Comparison of ENCODE assay signal across 11 cellular contexts in the genomic region with DNA sequence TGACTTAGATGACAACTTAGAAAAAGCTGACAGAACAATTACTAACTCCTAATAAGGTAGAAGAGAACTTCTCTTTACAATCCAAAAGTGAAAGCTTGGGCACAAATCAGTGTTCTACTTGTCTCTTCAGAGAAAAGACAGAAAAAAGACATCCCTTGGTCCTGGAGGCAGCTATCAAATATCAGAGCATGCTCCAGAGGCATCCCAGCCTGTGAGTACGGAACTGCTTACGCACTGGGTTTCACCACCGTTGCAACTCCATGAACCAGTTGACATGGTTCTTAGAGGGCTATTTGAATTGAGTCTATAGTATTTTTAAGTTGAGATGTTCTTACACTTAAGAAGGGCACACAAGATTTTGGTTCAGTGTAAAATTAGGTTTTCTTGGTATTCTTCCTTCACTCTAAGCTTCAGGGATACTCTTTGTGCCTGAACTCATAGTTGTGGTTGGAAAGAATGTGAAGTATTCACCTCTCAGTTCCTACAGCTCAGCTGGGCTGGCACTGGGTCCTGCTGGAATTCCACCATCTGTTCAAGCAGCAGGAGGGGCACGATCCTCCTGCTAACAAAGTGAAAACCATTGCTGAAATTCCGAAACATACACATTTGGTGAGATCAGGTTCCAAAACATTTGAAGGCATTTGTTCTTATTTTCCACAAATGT. TPM values are rescaled to one million over a fixed set of nuclear protein-coding genes. Genes with fewer than 3 reads are reported as not detected.
DNase-seq lines count a peak whose midpoint lies in the region; ATAC-seq and TF ChIP-seq lines count a peak whose summit lies in the region.
"Had no signal": no experiment of that assay in that cellular context is flagged by ENCODE, and none has a peak within 500 bp of the region (broad histone marks: within the 10 kb centered on the region; RNA-seq: fewer than 3 reads in every experiment).

No MANE protein-coding gene starts in this region.

- no peak overlapping the region for H3K4me3 Mint-ChIP-seq in activated naive CD8-positive, alpha-beta T cell treated with anti-CD3 and anti-CD28 coated beads, Interleukin-2, amount 10 ng/mL, durations not matched to agents 7 days and 5 days
- no peak overlapping the region for H3K4me3 Mint-ChIP-seq in activated naive CD8-positive, alpha-beta T cell treated with anti-CD3 and anti-CD28 coated beads for 36 hours
- no peak overlapping the region for H3K4me3 Mint-ChIP-seq in type B pancreatic cell
- no peak overlapping the region for H3K4me3 Mint-ChIP-seq in CD14-positive monocyte
- H3K4me3 Mint-ChIP-seq: activated CD4-positive, alpha-beta T cell treated with anti-CD3 and anti-CD28 coated beads, Interleukin-2, amount 10 ng/mL, durations not matched to agents 24 days and 14 days had no signal

- peak overlapping the region; percentile 25 for H3K27ac ChIP-seq in cingulate gyrus (ENCODE audit: low read depth, low read length)
- H3K27ac ChIP-seq in vagina = peak overlapping the region; percentile 60
- H3K27ac ChIP-seq: A549 had no signal

- peaks cover 0 to 32% of the 10 kb centered on the region in 2 donors for H3K36me3 ChIP-seq in vagina

- TF ChIP-seq CTCF in vagina (IDR thresholded peaks at IDR 0.05) = no peak
- no peak for TF ChIP-seq CTCF in type B pancreatic cell (conservative IDR thresholded peaks at IDR 0.05)
- TF ChIP-seq CTCF in CD14-positive monocyte (IDR thresholded peaks at IDR 0.05) = no peak

- intact Hi-C loops in vagina (cut with DNase I) (no loop called here), CD14-positive monocyte (cut with micrococcal nuclease) (no loop called here)

- H3K27me3 ChIP-seq in vagina = no peaks in the 10 kb centered on the region

- H3K4me3 ChIP-seq in vagina = no peak overlapping the region
- H3K4me3 ChIP-seq: A549 had no signal

- TF ChIP-seq POLR2A in vagina (IDR thresholded peaks at IDR 0.05) = no peak

- ATAC-seq in activated naive CD8-positive, alpha-beta T cell treated with anti-CD3 and anti-CD28 coated beads, Interleukin-2, amount 10 ng/mL, durations not matched to agents 7 days and 5 days (ENCODE audit: low read depth) = no peak
- ATAC-seq in GM18519 (IDR thresholded peaks at IDR 0.05; ENCODE audit: low FRiP score, unreplicated experiment) = no peak

- POLR2A ChIA-PET in activated naive CD8-positive, alpha-beta T cell treated with anti-CD3 and anti-CD28 coated beads, Interleukin-2, amount 10 ng/mL, durations not matched to agents 7 days and 5 days (lab: Charles Lee) = no interaction called here

- peaks cover 3% of the 10 kb centered on the region for H3K36me3 Mint-ChIP-seq in activated naive CD8-positive, alpha-beta T cell treated with anti-CD3 and anti-CD28 coated beads, Interleukin-2, amount 10 ng/mL, durations not matched to agents 7 days and 5 days
- H3K36me3 Mint-ChIP-seq in activated naive CD8-positive, alpha-beta T cell treated with anti-CD3 and anti-CD28 coated beads for 36 hours = peaks cover 29% of the 10 kb centered on the region
- H3K36me3 Mint-ChIP-seq in type B pancreatic cell = peaks cover 15% of the 10 kb centered on the region
- peaks cover 33 to 66% of the 10 kb centered on the region in 2 donors for H3K36me3 Mint-ChIP-seq in CD14-positive monocyte

- H3K27me3 Mint-ChIP-seq in activated naive CD8-positive, alpha-beta T cell treated with anti-CD3 and anti-CD28 coated beads, Interleukin-2, amount 10 ng/mL, durations not matched to agents 7 days and 5 days = no peaks in the 10 kb centered on the region
- no peaks in the 10 kb centered on the region for H3K27me3 Mint-ChIP-seq in activated naive CD8-positive, alpha-beta T cell treated with anti-CD3 and anti-CD28 coated beads for 36 hours
- H3K27me3 Mint-ChIP-seq in type B pancreatic cell (no peaks in the 10 kb centered on the region), CD14-positive monocyte (ENCODE audit: low read depth in 3 of 3) (peaks cover 0 to 3% (median 2%) of the 10 kb centered on the region in 3 donors)
- H3K27me3 Mint-ChIP-seq: activated CD4-positive, alpha-beta T cell treated with anti-CD3 and anti-CD28 coated beads, Interleukin-2, amount 10 ng/mL, durations not matched to agents 24 days and 14 days had no signal

- H3K9me3 Mint-ChIP-seq in activated naive CD8-positive, alpha-beta T cell treated with anti-CD3 and anti-CD28 coated beads, Interleukin-2, amount 10 ng/mL, durations not matched to agents 7 days and 5 days = no peaks in the 10 kb centered on the region
- no peaks in the 10 kb centered on the region for H3K9me3 Mint-ChIP-seq in activated naive CD8-positive, alpha-beta T cell treated with anti-CD3 and anti-CD28 coated beads for 36 hours
- H3K9me3 Mint-ChIP-seq in type B pancreatic cell (no peaks in the 10 kb centered on the region), CD14-positive monocyte (no peaks in the 10 kb centered on the region)
- H3K9me3 Mint-ChIP-seq: activated CD4-positive, alpha-beta T cell treated with anti-CD3 and anti-CD28 coated beads, Interleukin-2, amount 10 ng/mL, durations not matched to agents 24 days and 14 days had no signal

- H3K9me3 ChIP-seq in vagina = no peaks in the 10 kb centered on the region
- H3K9me3 ChIP-seq: A549 had no signal

- peaks cover 28% of the 10 kb centered on the region for H3K4me1 ChIP-seq in vagina

- peak overlapping the region; percentile 36 for H3K27ac Mint-ChIP-seq in activated naive CD8-positive, alpha-beta T cell treated with anti-CD3 and anti-CD28 coated beads, Interleukin-2, amount 10 ng/mL, durations not matched to agents 7 days and 5 days
- no peak overlapping the region for H3K27ac Mint-ChIP-seq in activated naive CD8-positive, alpha-beta T cell treated with anti-CD3 and anti-CD28 coated beads for 36 hours
- H3K27ac Mint-ChIP-seq in type B pancreatic cell (no peak overlapping the region), CD14-positive monocyte (peak overlapping the region in 1 of 7 donors; percentile 4)
- H3K27ac Mint-ChIP-seq: activated CD4-positive, alpha-beta T cell treated with anti-CD3 and anti-CD28 coated beads, Interleukin-2, amount 10 ng/mL, durations not matched to agents 24 days and 14 days had no signal

- DNase-seq in activated naive CD8-positive, alpha-beta T cell treated with anti-CD3 and anti-CD28 coated beads, Interleukin-2, amount 10 ng/mL, durations not matched to agents 7 days and 5 days = no peak
- DNase-seq in activated naive CD8-positive, alpha-beta T cell treated with anti-CD3 and anti-CD28 coated beads for 36 hours = no peak
- DNase-seq in lung microvascular endothelial cell (ENCODE audit: low read depth in 2 of 2) (peak; percentile 79 to 84), vagina (ENCODE audit: extremely low spot score in 2 of 2) (peak in 1 of 2 donors; percentile 44), type B pancreatic cell (ENCODE audit: extremely low spot score, unreplicated experiment) (no peak), CD14-positive monocyte (ENCODE audit: low spot score) (no peak)
- DNase-seq: activated CD4-positive, alpha-beta T cell treated with anti-CD3 and anti-CD28 coated beads, Interleukin-2, amount 10 ng/mL, durations not matched to agents 24 days and 14 days; NCI-H1092 treated with DMSO at 0.1 percent for 48 hours had no signal

- peaks cover 31% of the 10 kb centered on the region for H3K4me1 Mint-ChIP-seq in activated naive CD8-positive, alpha-beta T cell treated with anti-CD3 and anti-CD28 coated beads, Interleukin-2, amount 10 ng/mL, durations not matched to agents 7 days and 5 days
- peaks cover 26% of the 10 kb centered on the region for H3K4me1 Mint-ChIP-seq in activated naive CD8-positive, alpha-beta T cell treated with anti-CD3 and anti-CD28 coated beads for 36 hours
- H3K4me1 Mint-ChIP-seq in type B pancreatic cell (ENCODE audit: unreplicated experiment) = peaks cover 24% of the 10 kb centered on the region
- H3K4me1 Mint-ChIP-seq in CD14-positive monocyte = peaks cover 19% of the 10 kb centered on the region

RNA-seq across cellular contexts. Expression of gene AKIP1, which starts 6.3 kb away (rescaled TPM):
- 10 to 100 TPM; 21.8 to 23.4 TPM for total RNA-seq in activated naive CD8-positive, alpha-beta T cell treated with anti-CD3 and anti-CD28 coated beads, Interleukin-2, amount 10 ng/mL, durations not matched to agents 7 days and 5 days
- total RNA-seq in activated naive CD8-positive, alpha-beta T cell treated with anti-CD3 and anti-CD28 coated beads for 36 hours = 10 to 100 TPM; 29.1 to 30.7 TPM
- total RNA-seq in lung microvascular endothelial cell (22.4 and 23.2 TPM in 2 replicates), vagina (16.7 TPM), type B pancreatic cell (ENCODE audit: low replicate concordance) (14.9 and 16.5 TPM in 2 replicates)
- polyA plus RNA-seq in CD14-positive monocyte = 10 to 100 TPM; 18.7 to 18.9 TPM

RNA-seq across cellular contexts. Expression of gene C11orf16, which starts 15.5 kb away (rescaled TPM):
- not detected for total RNA-seq in activated naive CD8-positive, alpha-beta T cell treated with anti-CD3 and anti-CD28 coated beads, Interleukin-2, amount 10 ng/mL, durations not matched to agents 7 days and 5 days
- total RNA-seq in activated naive CD8-positive, alpha-beta T cell treated with anti-CD3 and anti-CD28 coated beads for 36 hours = not detected
- not detected in 2 replicates for total RNA-seq in lung microvascular endothelial cell
- total RNA-seq in vagina = not detected
- not detected in 2 replicates for total RNA-seq in type B pancreatic cell (ENCODE audit: low replicate concordance)
- polyA plus RNA-seq in CD14-positive monocyte = not detected
- total RNA-seq: activated CD4-positive, alpha-beta T cell treated with anti-CD3 and anti-CD28 coated beads, Interleukin-2, amount 10 ng/mL, durations not matched to agents 24 days and 14 days had no signal
- polyA plus RNA-seq: A549 had no signal

RNA-seq across cellular contexts. Expression of gene ASCL3, which starts 25.5 kb away (rescaled TPM):
- total RNA-seq in activated naive CD8-positive, alpha-beta T cell treated with anti-CD3 and anti-CD28 coated beads, Interleukin-2, amount 10 ng/mL, durations not matched to agents 7 days and 5 days = not detected
- total RNA-seq in activated naive CD8-positive, alpha-beta T cell treated with anti-CD3 and anti-CD28 coated beads for 36 hours = not detected
- total RNA-seq in lung microvascular endothelial cell (not detected in 2 replicates), vagina (not detected), type B pancreatic cell (ENCODE audit: low replicate concordance) (not detected in 2 replicates)
- polyA plus RNA-seq in CD14-positive monocyte = not detected
- total RNA-seq: activated CD4-positive, alpha-beta T cell treated with anti-CD3 and anti-CD28 coated beads, Interleukin-2, amount 10 ng/mL, durations not matched to agents 24 days and 14 days had no signal
- polyA plus RNA-seq: A549 had no signal

RNA-seq across cellular contexts. Expression of gene TMEM9B, which starts 47.0 kb away (rescaled TPM):
- total RNA-seq in activated naive CD8-positive, alpha-beta T cell treated with anti-CD3 and anti-CD28 coated beads, Interleukin-2, amount 10 ng/mL, durations not matched to agents 7 days and 5 days = 10 to 100 TPM; 28.9 to 32.4 TPM
- total RNA-seq in activated naive CD8-positive, alpha-beta T cell treated with anti-CD3 and anti-CD28 coated beads for 36 hours = 10 to 100 TPM; 21.1 to 22.3 TPM
- 28.3 and 50.0 TPM in 2 replicates for total RNA-seq in lung microvascular endothelial cell
- 26.8 TPM for total RNA-seq in vagina
- 26.1 and 45.5 TPM in 2 replicates for total RNA-seq in type B pancreatic cell (ENCODE audit: low replicate concordance)
- 100 to 1,000 TPM; 141 to 149 TPM for polyA plus RNA-seq in CD14-positive monocyte

Comparison
In these comparisons a context has a peak if more than half of its experiments do, and no peak if none do; other contexts are left out.
1. DNase-seq: peak in lung microvascular endothelial cell (2 of 2); none in activated naive CD8-positive, alpha-beta T cell treated with anti-CD3 and anti-CD28 coated beads, Interleukin-2, amount 10 ng/mL, durations not matched to agents 7 days and 5 days (single experiment), activated naive CD8-positive, alpha-beta T cell treated with anti-CD3 and anti-CD28 coated beads for 36 hours (single experiment), type B pancreatic cell (single experiment) and CD14-positive monocyte (single experiment).